In the genomic region with DNA sequence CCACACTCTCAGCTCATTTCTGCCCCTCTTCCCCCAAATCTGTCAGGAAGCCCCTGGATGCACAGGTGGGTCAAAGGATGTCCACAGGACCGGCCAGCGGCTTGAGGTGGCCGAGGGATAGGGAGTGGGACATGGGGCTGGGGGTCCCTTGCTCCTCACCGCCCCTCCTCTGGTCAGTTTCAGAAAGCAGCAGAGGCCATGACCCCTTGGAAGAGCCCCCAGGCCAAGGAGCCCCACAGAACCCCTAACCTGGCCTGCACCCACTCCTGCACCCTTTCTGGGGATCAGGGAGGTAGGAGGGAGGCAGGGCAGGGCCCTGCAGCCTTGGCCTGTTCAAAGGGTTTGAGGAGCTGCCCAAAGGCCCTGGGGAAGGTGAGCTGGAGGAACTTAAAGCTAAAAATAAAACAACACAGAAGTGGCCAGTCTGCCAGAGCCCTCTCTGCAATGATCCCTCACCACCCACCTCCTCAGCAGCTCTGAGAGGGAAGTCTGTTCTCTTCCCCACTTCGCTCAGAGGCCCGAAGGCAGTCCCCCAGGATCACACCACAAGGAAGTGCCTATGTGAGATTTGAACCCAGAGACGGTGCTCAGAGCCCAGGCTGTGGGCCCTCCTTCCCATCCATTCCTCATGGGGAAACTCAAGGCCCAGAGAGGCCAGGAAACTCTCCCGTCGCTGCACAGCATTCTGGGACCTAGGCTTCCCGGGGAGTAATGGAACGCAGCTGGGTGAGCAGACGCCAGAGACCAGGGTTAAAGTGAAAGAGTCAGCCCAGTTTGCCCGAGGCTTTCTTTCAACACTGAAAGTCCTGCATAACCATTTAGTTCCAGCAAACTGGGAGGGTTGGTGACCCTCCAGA, we compare ENCODE assay signal across 8 cellular contexts. TPM values are rescaled to one million over a fixed set of nuclear protein-coding genes. Genes with fewer than 3 reads are reported as not detected.
DNase-seq lines count a peak whose midpoint lies in the region; ATAC-seq and TF ChIP-seq lines count a peak whose summit lies in the region.

No MANE protein-coding gene starts in this region.

- CTCF ChIA-PET in RWPE1 (lab: Yijun Ruan, JAX), result interaction anchor here (0.6 to 3.2 kb wide), 2 partner anchors 14 to 16 kb away, joined by 4 to 24 read pairs; no protein-coding TSS in a partner anchor

- H3K4me1 Mint-ChIP-seq in natural killer cell treated with Interleukin-12 subunit alpha and Interleukin-12 subunit beta and Interleukin-15 and Interleukin-18, amount 100 ng/mL, for 72 hours (ENCODE audit: low read depth in 2 of 2), result peaks cover 22 to 33% of the 10 kb centered on the region in 2 donors

- no peaks in the 10 kb centered on the region for H3K27me3 ChIP-seq in endocrine pancreas (ENCODE audit: control insufficient read depth, insufficient read depth, low read length)

- no peaks in the 10 kb centered on the region for H3K36me3 ChIP-seq in endocrine pancreas (ENCODE audit: control insufficient read depth, insufficient read depth, low read length)

- peak overlapping the region; percentile 71 for H3K27ac ChIP-seq in RWPE1

- ATAC-seq in natural killer cell treated with Interleukin-12 subunit alpha and Interleukin-12 subunit beta and Interleukin-15 and Interleukin-18, amount 100 ng/mL, for 72 hours, result peak; percentile 7 to 18

- H3K4me3 ChIP-seq in AG10803 (ENCODE audit: low read length) (peak overlapping the region; percentile 82), endocrine pancreas (ENCODE audit: control insufficient read depth, insufficient read depth, low read length) (no peak overlapping the region)

- H3K4me1 ChIP-seq in endocrine pancreas (ENCODE audit: control insufficient read depth, insufficient read depth, low read length), result no peaks in the 10 kb centered on the region

- peak overlapping the region; percentile 11 for H3K9ac ChIP-seq in endocrine pancreas (ENCODE audit: control insufficient read depth, insufficient read depth, low read length)

- POLR2A ChIA-PET in RWPE1 (lab: Yijun Ruan, JAX; ENCODE audit: low non-redundant PET), result interaction anchor here (0.5 to 0.6 kb wide), 2 partner anchors 20 to 35 kb away, joined by 3 to 11 read pairs; no protein-coding TSS in a partner anchor

- peak; percentile 29 for DNase-seq in AG10803 (ENCODE audit: low read depth)
- peak; percentile 52 for DNase-seq in RWPE1 (ENCODE audit: low spot score)
- no peak for DNase-seq in natural killer cell treated with Interleukin-12 subunit alpha and Interleukin-12 subunit beta and Interleukin-15 and Interleukin-18, amount 100 ng/mL, for 72 hours (ENCODE audit: low spot score)
- DNase-seq in anterior cingulate cortex (lab: John Stamatoyannopoulos, UW), result no peak
- no peak for DNase-seq in NK-92 (lab: John Stamatoyannopoulos, UW; ENCODE audit: unreplicated experiment)
- no peak for DNase-seq in NCI-H146 treated with DMSO at 0.1 percent for 48 hours (lab: John Stamatoyannopoulos, UW; ENCODE audit: unreplicated experiment)
- no peak for DNase-seq in DMS53 (lab: John Stamatoyannopoulos, UW)

- H3K9me3 ChIP-seq in endocrine pancreas (ENCODE audit: control insufficient read depth, low read length), result no peaks in the 10 kb centered on the region

- peak overlapping the region; percentile 80 for H3K27ac Mint-ChIP-seq in natural killer cell treated with Interleukin-12 subunit alpha and Interleukin-12 subunit beta and Interleukin-15 and Interleukin-18, amount 100 ng/mL, for 72 hours

- peaks cover 10% of the 10 kb centered on the region for H3K9me3 Mint-ChIP-seq in natural killer cell treated with Interleukin-12 subunit alpha and Interleukin-12 subunit beta and Interleukin-15 and Interleukin-18, amount 100 ng/mL, for 72 hours

- H3K4me3 Mint-ChIP-seq in natural killer cell treated with Interleukin-12 subunit alpha and Interleukin-12 subunit beta and Interleukin-15 and Interleukin-18, amount 100 ng/mL, for 72 hours, result peak overlapping the region; percentile 91

- H3K36me3 Mint-ChIP-seq in natural killer cell treated with Interleukin-12 subunit alpha and Interleukin-12 subunit beta and Interleukin-15 and Interleukin-18, amount 100 ng/mL, for 72 hours, result peaks cover 11% of the 10 kb centered on the region

- no peaks in the 10 kb centered on the region for H3K27me3 Mint-ChIP-seq in natural killer cell treated with Interleukin-12 subunit alpha and Interleukin-12 subunit beta and Interleukin-15 and Interleukin-18, amount 100 ng/mL, for 72 hours

- no peak for TF ChIP-seq CTCF in AG10803 (conservative IDR thresholded peaks at IDR 0.05; ENCODE audit: low read length)
- no peak for TF ChIP-seq CTCF in RWPE1 (conservative IDR thresholded peaks at IDR 0.05; ENCODE audit: low read depth)

RNA-seq across cellular contexts. Expression of a gene that starts 0.9 kb away (rescaled TPM):
- 10 to 100 TPM; 12.7 to 34.1 TPM for total RNA-seq in natural killer cell treated with Interleukin-12 subunit alpha and Interleukin-12 subunit beta and Interleukin-15 and Interleukin-18, amount 100 ng/mL, for 72 hours

RNA-seq across cellular contexts. Expression of a gene that starts 23.9 kb away (rescaled TPM):
- total RNA-seq in natural killer cell treated with Interleukin-12 subunit alpha and Interleukin-12 subunit beta and Interleukin-15 and Interleukin-18, amount 100 ng/mL, for 72 hours, result 10 to 100 TPM; 11.5 to 13.0 TPM

RNA-seq across cellular contexts. Expression of a gene that starts 45.9 kb away (rescaled TPM):
- total RNA-seq in natural killer cell treated with Interleukin-12 subunit alpha and Interleukin-12 subunit beta and Interleukin-15 and Interleukin-18, amount 100 ng/mL, for 72 hours, result 10 to 100 TPM; 53.4 to 67.2 TPM

RNA-seq across cellular contexts. Expression of a gene that starts 50.9 kb away (rescaled TPM):
- total RNA-seq in natural killer cell treated with Interleukin-12 subunit alpha and Interleukin-12 subunit beta and Interleukin-15 and Interleukin-18, amount 100 ng/mL, for 72 hours, result 100 to 1,000 TPM in 1 of 2 donors, 10 to 100 TPM in 1; 96.0 to 150 TPM

Comparison
In these comparisons a context has a peak if more than half of its experiments do, and no peak if none do; other contexts are left out.
1. DNase-seq: peak in AG10803 (single experiment) and RWPE1 (single experiment); none in natural killer cell treated with Interleukin-12 subunit alpha and Interleukin-12 subunit beta and Interleukin-15 and Interleukin-18, amount 100 ng/mL, for 72 hours (single experiment), anterior cingulate cortex (0 of 58), NK-92 (single experiment), NCI-H146 treated with DMSO at 0.1 percent for 48 hours (single experiment) and DMS53 (single experiment).